In genomic region chr5:170471551-170472212, GRCh38 we compare ENCODE assay signal across 16 cellular contexts. TPM values are rescaled to one million over a fixed set of nuclear protein-coding genes. Genes with fewer than 3 reads are reported as not detected.
"Had no signal": no experiment of that assay in that cellular context is flagged by ENCODE, and none has a peak within 500 bp of the region (broad histone marks: within the 10 kb centered on the region; RNA-seq: fewer than 3 reads in every experiment).

No MANE protein-coding gene starts in this region.

- H3K79me2 ChIP-seq: parathyroid adenoma had no signal

- H3K27ac Mint-ChIP-seq: activated CD8-positive, alpha-beta T cell treated with anti-CD3 and anti-CD28 coated beads for 36 hours; activated naive CD4-positive, alpha-beta T cell treated with anti-CD3 and anti-CD28 coated beads, Interleukin-2, amount 50 U/mL, for 72 hours; naive B cell; stimulated activated naive B cell treated with anti-CD40 and anti-IgM and Interleukin-4, amounts not matched to agents 10 μg/mL and 1 μg/mL and 100 μg/mL, for 72 hours had no signal

- H3K9ac ChIP-seq: parathyroid adenoma had no signal

- DNase-seq: activated CD8-positive, alpha-beta T cell treated with anti-CD3 and anti-CD28 coated beads for 36 hours; activated effector memory CD4-positive, alpha-beta T cell treated with anti-CD3 and anti-CD28 coated beads, Interleukin-2, amount 50 U/mL, for 16 hours; activated T-cell treated with anti-CD3 and anti-CD28 coated beads, Interleukin-2, amount 50 U/mL, for 48 hours; amniotic stem cell; erythroblast; mammary epithelial cell; naive B cell; stimulated activated CD4-positive, alpha-beta T cell treated with anti-CD3 and anti-CD28 coated beads, Interleukin-4, amount 100 ng/mL, for 1 hour; stimulated activated naive B cell treated with anti-CD40 and anti-IgM and Interleukin-4, amounts not matched to agents 10 μg/mL and 1 μg/mL and 100 μg/mL, for 72 hours; thyroid gland; WERI-Rb-1 had no signal

- H3K9me3 Mint-ChIP-seq: activated CD8-positive, alpha-beta T cell treated with anti-CD3 and anti-CD28 coated beads for 36 hours; activated naive CD4-positive, alpha-beta T cell treated with anti-CD3 and anti-CD28 coated beads, Interleukin-2, amount 50 U/mL, for 72 hours had no signal

- H2AFZ ChIP-seq: parathyroid adenoma had no signal

- H3K36me3 Mint-ChIP-seq: activated naive CD4-positive, alpha-beta T cell treated with anti-CD3 and anti-CD28 coated beads, Interleukin-2, amount 50 U/mL, for 72 hours; naive B cell; stimulated activated naive B cell treated with anti-CD40 and anti-IgM and Interleukin-4, amounts not matched to agents 10 μg/mL and 1 μg/mL and 100 μg/mL, for 72 hours had no signal

- H3K27me3 ChIP-seq: thyroid gland had no signal

- H3K4me3 Mint-ChIP-seq: activated CD8-positive, alpha-beta T cell treated with anti-CD3 and anti-CD28 coated beads for 36 hours; stimulated activated naive B cell treated with anti-CD40 and anti-IgM and Interleukin-4, amounts not matched to agents 10 μg/mL and 1 μg/mL and 100 μg/mL, for 72 hours had no signal

- H3K9me3 ChIP-seq: gastroesophageal sphincter, thyroid gland had no signal

- H3K36me3 ChIP-seq: gastroesophageal sphincter, thyroid gland, WERI-Rb-1 had no signal

- H3K27ac ChIP-seq: gastroesophageal sphincter, parathyroid adenoma, thyroid gland, WERI-Rb-1 had no signal

- H3K4me1 ChIP-seq: gastroesophageal sphincter, parathyroid adenoma, thyroid gland had no signal

- H3K4me3 ChIP-seq: gastroesophageal sphincter, thyroid gland had no signal

- ATAC-seq: activated CD8-positive, alpha-beta T cell treated with anti-CD3 and anti-CD28 coated beads for 36 hours; activated naive CD4-positive, alpha-beta T cell treated with anti-CD3 and anti-CD28 coated beads, Interleukin-2, amount 50 U/mL, for 72 hours; gastroesophageal sphincter; left lobe of liver; stimulated activated naive B cell treated with anti-CD40 and anti-IgM and Interleukin-4, amounts not matched to agents 10 μg/mL and 1 μg/mL and 100 μg/mL, for 72 hours had no signal

RNA-seq across cellular contexts. Expression of gene KCNIP1, which starts 32.1 kb away (rescaled TPM):
- total RNA-seq: activated CD8-positive, alpha-beta T cell treated with anti-CD3 and anti-CD28 coated beads for 36 hours; activated naive CD4-positive, alpha-beta T cell treated with anti-CD3 and anti-CD28 coated beads, Interleukin-2, amount 50 U/mL, for 72 hours; left lobe of liver; mammary epithelial cell; mononuclear cell had no signal
- polyA plus RNA-seq: mammary epithelial cell had no signal
